17 cellular contexts compared by ENCODE assay signal in the genomic region with DNA sequence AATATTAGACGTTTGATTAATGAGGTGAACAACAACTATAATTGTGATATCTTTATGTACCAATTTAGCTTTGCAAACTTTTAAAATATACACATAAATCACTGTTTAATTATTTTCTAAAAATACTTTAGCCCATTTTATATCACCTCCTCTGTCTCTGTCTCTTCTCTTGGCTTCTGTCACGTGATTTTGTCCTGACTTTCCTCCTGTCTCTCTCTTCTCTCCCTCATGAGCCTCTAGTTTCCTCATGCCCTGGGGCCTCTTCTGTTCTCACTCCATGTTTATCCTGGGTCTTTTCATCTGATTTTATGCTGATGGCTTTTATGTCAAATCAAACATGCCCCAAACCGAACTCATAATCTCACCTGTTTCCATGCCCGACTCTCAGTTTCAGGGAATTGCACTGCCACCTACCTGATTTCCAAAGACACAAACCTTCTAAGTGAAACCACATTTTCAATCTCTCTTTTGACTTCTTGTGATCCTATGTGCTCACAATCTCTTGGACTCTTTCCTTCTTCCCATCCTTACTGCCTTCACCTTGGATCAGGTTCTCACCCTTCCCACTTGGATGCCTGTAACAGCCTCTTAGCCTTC.
"Had no signal": no experiment of that assay in that cellular context is flagged by ENCODE, and none has a peak within 500 bp of the region (broad histone marks: within the 10 kb centered on the region; RNA-seq: fewer than 3 reads in every experiment).

No MANE protein-coding gene starts in this region.

- H3K27me3 ChIP-seq: body of pancreas, colonic mucosa, sigmoid colon, spleen, suprapubic skin had no signal

- DNase-seq: activated CD4-positive, alpha-beta memory T cell treated with anti-CD3 and anti-CD28 coated beads, Interleukin-2, amount 10 ng/mL, durations not matched to agents 7 days and 5 days; activated gamma-delta T cell treated with Interleukin-2 at 50 U/mL for 16 hours; activated naive CD8-positive, alpha-beta T cell treated with anti-CD3 and anti-CD28 coated beads for 36 hours; activated T-cell treated with anti-CD3 and anti-CD28 coated beads, Interleukin-2, amount 50 U/mL, for 48 hours; amygdala; body of pancreas; central memory CD4-positive, alpha-beta T cell; colonic mucosa; head of caudate nucleus; lower lobe of right lung; sigmoid colon; spleen; T-helper 17 cell; trophoblast cell; WERI-Rb-1 had no signal

- H3K4me3 ChIP-seq: body of pancreas, colonic mucosa, lower lobe of right lung, sigmoid colon, spleen, suprapubic skin had no signal

- H3K36me3 ChIP-seq: colonic mucosa, lower lobe of right lung, sigmoid colon, spleen, suprapubic skin, WERI-Rb-1 had no signal

- FAIRE-seq: frontal cortex had no signal

- H3K9me3 ChIP-seq: colonic mucosa, lower lobe of right lung, sigmoid colon, suprapubic skin had no signal

- ATAC-seq: body of pancreas, lower lobe of right lung, T-helper 17 cell had no signal

- H3K4me1 ChIP-seq: body of pancreas, colonic mucosa, lower lobe of right lung, spleen, suprapubic skin had no signal

- H3K27ac ChIP-seq: body of pancreas, colonic mucosa, lower lobe of right lung, sigmoid colon, spleen, suprapubic skin, WERI-Rb-1 had no signal
